ENCODE assay signal across 11 cellular contexts in genomic region chr1:212856755-212857154, GRCh38. TPM values are rescaled to one million over a fixed set of nuclear protein-coding genes. Genes with fewer than 3 reads are reported as not detected.
DNase-seq lines count a peak whose midpoint lies in the region; ATAC-seq and TF ChIP-seq lines count a peak whose summit lies in the region.
"Had no signal": no experiment of that assay in that cellular context is flagged by ENCODE, and none has a peak within 500 bp of the region (broad histone marks: within the 10 kb centered on the region; RNA-seq: fewer than 3 reads in every experiment).

No MANE protein-coding gene starts in this region.

- in situ Hi-C loops in astrocyte of the cerebellum (cut with HindIII; ENCODE audit: low sequenced_read_pairs): no loop called here

- H3K9me3 ChIP-seq in CD4-positive, alpha-beta T cell (ENCODE audit: control insufficient read depth, low read length): no peaks in the 10 kb centered on the region
- H3K9me3 ChIP-seq in naive thymus-derived CD4-positive, alpha-beta T cell (ENCODE audit: control insufficient read depth in 2 of 3, low read length in 3 of 3): no peaks in the 10 kb centered on the region
- H3K9me3 ChIP-seq: gastrocnemius medialis had no signal

- no peaks in the 10 kb centered on the region for H3K27me3 Mint-ChIP-seq in CD4-positive, alpha-beta T cell
- H3K27me3 Mint-ChIP-seq in naive thymus-derived CD4-positive, alpha-beta T cell: no peaks in the 10 kb centered on the region

- CTCF ChIA-PET in CD4-positive, alpha-beta T cell (lab: Charles Lee): interaction anchor here (0.6 kb wide), 1 partner anchor 235 kb away, joined by 3 read pairs; no protein-coding TSS in a partner anchor
- CTCF ChIA-PET in naive thymus-derived CD4-positive, alpha-beta T cell (lab: Charles Lee): no interaction called here

- peaks cover 0 to 7% (median 0%) of the 10 kb centered on the region in 3 experiments for H3K36me3 ChIP-seq in naive thymus-derived CD4-positive, alpha-beta T cell (ENCODE audit: control insufficient read depth in 2 of 3, insufficient read depth in 3 of 3, low read length in 3 of 3)
- H3K36me3 ChIP-seq: gastrocnemius medialis had no signal

- peaks cover 9 to 16% of the 10 kb centered on the region in 2 donors for H3K4me1 ChIP-seq in naive thymus-derived CD4-positive, alpha-beta T cell (ENCODE audit: control insufficient read depth in 2 of 2, insufficient read depth in 2 of 2, low read length in 2 of 2)

- H3K36me3 Mint-ChIP-seq in CD4-positive, alpha-beta T cell (ENCODE audit: low read depth): peaks cover 34% of the 10 kb centered on the region
- peaks cover 0 to 23% (median 14%) of the 10 kb centered on the region in 5 donors for H3K36me3 Mint-ChIP-seq in naive thymus-derived CD4-positive, alpha-beta T cell

- peaks cover 18% of the 10 kb centered on the region for H3K4me1 Mint-ChIP-seq in CD4-positive, alpha-beta T cell (ENCODE audit: low read depth)
- peaks cover 6 to 34% (median 18%) of the 10 kb centered on the region in 7 donors for H3K4me1 Mint-ChIP-seq in naive thymus-derived CD4-positive, alpha-beta T cell

- DNase-seq in CD4-positive, alpha-beta T cell: no peak
- DNase-seq in HFF-Myc (ENCODE audit: extremely low read depth, low read depth): no peak
- no peak for DNase-seq in astrocyte of the cerebellum (ENCODE audit: low read depth)
- DNase-seq in naive thymus-derived CD4-positive, alpha-beta T cell: no peak
- DNase-seq in GM19240 (ENCODE audit: insufficient read length, low spot score): no peak
- DNase-seq in iPS-NIHi7 (ENCODE audit: extremely low spot score): no peak
- DNase-seq: gastrocnemius medialis, NCI-H1105, SW 1271 had no signal

- peak overlapping the region; percentile 72 for H3K4me3 Mint-ChIP-seq in CD4-positive, alpha-beta T cell
- H3K4me3 Mint-ChIP-seq in naive thymus-derived CD4-positive, alpha-beta T cell: peak overlapping the region in 7 of 10 donors; percentile 18 to 95 (median 51)

- POLR2A ChIA-PET in CD4-positive, alpha-beta T cell (lab: Charles Lee): interaction anchor here (1.0 to 2.0 kb wide), 3 partner anchors 8 to 821 kb away, joined by 6 to 15 read pairs (median 6); partner anchors contain the start of genes DTL, INTS7, NSL1 and TATDN3
- POLR2A ChIA-PET in naive thymus-derived CD4-positive, alpha-beta T cell (lab: Charles Lee): interaction anchor here (0.6 kb wide), 1 partner anchor 1168 kb away, joined by 5 read pairs; no protein-coding TSS in a partner anchor

- intact Hi-C loops in CD4-positive, alpha-beta T cell (cut with DNase I, micrococcal nuclease): loop anchor here in 1 of 2 experiments (2.0 to 10.0 kb wide), 3 partner anchors 68 to 442 kb away; partner anchors contain the start of gene PACC1
- intact Hi-C loops in naive thymus-derived CD4-positive, alpha-beta T cell (cut with micrococcal nuclease): loop anchor here (5.0 to 10.0 kb wide), 4 partner anchors 244 to 819 kb away; partner anchors contain the start of genes DTL (in 1 of the 2), INTS7 (in 1 of the 2) and PPP2R5A (in 1 of the 2)

- ATAC-seq in CD4-positive, alpha-beta T cell (ENCODE audit: poor library complexity): no peak
- ATAC-seq in naive thymus-derived CD4-positive, alpha-beta T cell: no peak
- ATAC-seq in HG02571 (IDR thresholded peaks at IDR 0.05; ENCODE audit: unreplicated experiment) (no peak), GM19324 (IDR thresholded peaks at IDR 0.05; ENCODE audit: low FRiP score, unreplicated experiment) (no peak)

- peak overlapping the region; percentile 89 for H3K4me3 ChIP-seq in HFF-Myc (replicated peaks; ENCODE audit: low read depth, low read length)
- H3K4me3 ChIP-seq in astrocyte of the cerebellum (ENCODE audit: low read depth, low read length): peak overlapping the region; percentile 80
- H3K4me3 ChIP-seq in naive thymus-derived CD4-positive, alpha-beta T cell (ENCODE audit: low read length): no peak overlapping the region

- no peaks in the 10 kb centered on the region for H3K27me3 ChIP-seq in CD4-positive, alpha-beta T cell (ENCODE audit: control insufficient read depth, insufficient read depth, low read length)
- H3K27me3 ChIP-seq in naive thymus-derived CD4-positive, alpha-beta T cell (ENCODE audit: control insufficient read depth in 2 of 2, insufficient read depth in 2 of 2, low read length in 2 of 2): no peaks in the 10 kb centered on the region
- H3K27me3 ChIP-seq: gastrocnemius medialis had no signal

- H3K27ac Mint-ChIP-seq in CD4-positive, alpha-beta T cell: no peak overlapping the region
- peak overlapping the region in 2 of 9 donors; percentile 32 to 36 for H3K27ac Mint-ChIP-seq in naive thymus-derived CD4-positive, alpha-beta T cell

- H3K9me3 Mint-ChIP-seq in CD4-positive, alpha-beta T cell: no peaks in the 10 kb centered on the region
- peaks cover 0 to 13% (median 1%) of the 10 kb centered on the region in 11 donors for H3K9me3 Mint-ChIP-seq in naive thymus-derived CD4-positive, alpha-beta T cell

- no peak overlapping the region for H3K27ac ChIP-seq in CD4-positive, alpha-beta T cell (ENCODE audit: low read depth, low read length)
- H3K27ac ChIP-seq in naive thymus-derived CD4-positive, alpha-beta T cell (ENCODE audit: low read depth, low read length): no peak overlapping the region

- TF ChIP-seq CTCF in CD4-positive, alpha-beta T cell (IDR thresholded peaks at IDR 0.05): no peak
- TF ChIP-seq CTCF in HFF-Myc (IDR thresholded peaks at IDR 0.05; ENCODE audit: low read depth, low read length, missing control alignments): no peak
- TF ChIP-seq CTCF in astrocyte of the cerebellum (IDR thresholded peaks at IDR 0.05; ENCODE audit: low read depth, low read length, missing control alignments): no peak

RNA-seq across cellular contexts. Expression of gene FLVCR1, which starts 1.3 kb away (rescaled TPM):
- total RNA-seq in CD4-positive, alpha-beta T cell: 1 to 10 TPM; 8.4 to 9.5 TPM
- 10 to 100 TPM in 2 of 5 experiments, 1 to 10 TPM in 3; 7.4 to 12.2 (median 8.2) TPM for total RNA-seq in naive thymus-derived CD4-positive, alpha-beta T cell
- polyA plus RNA-seq in naive thymus-derived CD4-positive, alpha-beta T cell: 1 to 10 TPM; 2.3 to 2.6 TPM

RNA-seq across cellular contexts. Expression of gene SPATA45, which starts 9.3 kb away (rescaled TPM):
- not detected for total RNA-seq in CD4-positive, alpha-beta T cell
- total RNA-seq in naive thymus-derived CD4-positive, alpha-beta T cell: not detected
- not detected for polyA plus RNA-seq in naive thymus-derived CD4-positive, alpha-beta T cell
- total RNA-seq: gastrocnemius medialis had no signal
